Comparison of ENCODE assay signal across 14 cellular contexts in genomic region chr9:127020526-127021078, GRCh38.
"Had no signal": no experiment of that assay in that cellular context is flagged by ENCODE, and none has a peak within 500 bp of the region (broad histone marks: within the 10 kb centered on the region; RNA-seq: fewer than 3 reads in every experiment).

No MANE protein-coding gene starts in this region.

- H3K27ac ChIP-seq: cardiac muscle cell, upper lobe of right lung had no signal

- DNase-seq: activated CD4-positive, alpha-beta T cell treated with anti-CD3 and anti-CD28 coated beads for 4 hours; activated CD8-positive, alpha-beta memory T cell treated with anti-CD3 and anti-CD28 coated beads, Interleukin-2, amount 50 U/mL, for 4 hours; activated CD8-positive, alpha-beta T cell treated with anti-CD3 and anti-CD28 coated beads for 36 hours; activated T-cell treated with anti-CD3 and anti-CD28 coated beads, Interleukin-2, amount 50 U/mL, for 72 hours; hippocampal formation; midbrain; spleen; stimulated activated CD4-positive, alpha-beta T cell treated with anti-CD3 and anti-CD28 coated beads, Interleukin-1b, Interleukin-23, amount 100 ng/mL, for 48 hours; stimulated activated naive B cell treated with anti-CD40 and anti-IgM and Interleukin-4, amounts not matched to agents 10 μg/mL and 1 μg/mL and 100 μg/mL, for 72 hours; T1000; upper lobe of right lung had no signal

- H3K9ac ChIP-seq: parathyroid adenoma had no signal

- ATAC-seq: activated CD8-positive, alpha-beta T cell treated with anti-CD3 and anti-CD28 coated beads for 36 hours; activated T-cell treated with anti-CD3 and anti-CD28 coated beads, Interleukin-2, amount 50 U/mL, for 72 hours; stimulated activated naive B cell treated with anti-CD40 and anti-IgM and Interleukin-4, amounts not matched to agents 10 μg/mL and 1 μg/mL and 100 μg/mL, for 72 hours; upper lobe of right lung had no signal

- H3K36me3 ChIP-seq: ascending aorta, cardiac muscle cell, spleen, upper lobe of right lung had no signal

- H3K79me2 ChIP-seq: parathyroid adenoma had no signal

- H3K27me3 ChIP-seq: ascending aorta, cardiac muscle cell, spleen, upper lobe of right lung had no signal

- H3K4me3 ChIP-seq: ascending aorta, cardiac muscle cell, spleen, upper lobe of right lung had no signal

- H3K9me3 ChIP-seq: ascending aorta, spleen, upper lobe of right lung had no signal

- H3K4me1 ChIP-seq: parathyroid adenoma, upper lobe of right lung had no signal

- H2AFZ ChIP-seq: parathyroid adenoma had no signal
